ENCODE assay signal across 8 cellular contexts in the genomic region with DNA sequence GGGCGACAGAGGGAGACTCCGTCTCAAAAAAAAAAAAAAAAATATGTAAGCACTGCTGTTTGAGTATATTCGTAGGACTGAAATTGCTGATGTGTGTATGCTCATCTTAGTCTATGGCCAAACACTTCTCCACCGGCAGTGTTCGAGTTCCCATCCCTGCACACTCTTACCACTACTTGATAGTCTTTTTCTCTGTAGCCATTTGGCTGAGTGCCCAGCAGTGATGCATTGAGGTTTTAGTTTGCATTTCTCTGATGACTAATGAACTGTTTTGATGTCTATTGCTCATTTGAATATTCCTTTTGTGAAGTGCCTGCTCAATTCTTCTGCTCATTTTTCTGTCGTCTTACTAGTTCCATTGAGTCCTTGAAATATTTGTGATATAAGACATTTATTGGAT. TPM values are rescaled to one million over a fixed set of nuclear protein-coding genes. Genes with fewer than 3 reads are reported as not detected.
A peak's percentile ranks its signal among the peaks of the same experiment; 100 is the strongest.
DNase-seq lines count a peak whose midpoint lies in the region; ATAC-seq and TF ChIP-seq lines count a peak whose summit lies in the region.

No MANE protein-coding gene starts in this region.

- no peaks in the 10 kb centered on the region for H4K20me1 ChIP-seq in KMS-11 (ENCODE audit: insufficient read depth)

- peak overlapping the region; percentile 83 for H3K27ac Mint-ChIP-seq in stimulated activated naive CD8-positive, alpha-beta T cell treated with anti-CD3 and anti-CD28 coated beads, Interleukin-15, Interleukin-2, amounts not matched to agents 100 ng/mL and 50 ng/mL, for 24 hours

- peaks cover 21% of the 10 kb centered on the region for H3K4me1 ChIP-seq in KMS-11 (ENCODE audit: low read depth, poor library complexity, severe bottlenecking)

- H3K27ac ChIP-seq in KMS-11 = no peak overlapping the region
- H3K27ac ChIP-seq in adipose tissue (ENCODE audit: low read depth, low read length) = peak overlapping the region; percentile 52

- TF ChIP-seq CTCF in KMS-11 (conservative IDR thresholded peaks at IDR 0.05; ENCODE audit: low read depth, low read length) = no peak

- ATAC-seq in GM21515 (IDR thresholded peaks at IDR 0.05; ENCODE audit: unreplicated experiment) = peak; percentile 57

- H3K9ac ChIP-seq in KMS-11 = no peak overlapping the region

- peak overlapping the region; percentile 21; the same call in 1 of the 2 replicates for H3K4me2 ChIP-seq in KMS-11

- H3K27me3 ChIP-seq in KMS-11 (ENCODE audit: insufficient read depth, low read depth) = no peaks in the 10 kb centered on the region

- H2AFZ ChIP-seq in KMS-11 (ENCODE audit: low read depth) = no peak overlapping the region

- peaks cover 66% of the 10 kb centered on the region for H3K4me1 Mint-ChIP-seq in stimulated activated naive CD8-positive, alpha-beta T cell treated with anti-CD3 and anti-CD28 coated beads, Interleukin-15, Interleukin-2, amounts not matched to agents 100 ng/mL and 50 ng/mL, for 24 hours (ENCODE audit: low read depth)

- H3K9me3 Mint-ChIP-seq in stimulated activated naive CD8-positive, alpha-beta T cell treated with anti-CD3 and anti-CD28 coated beads, Interleukin-15, Interleukin-2, amounts not matched to agents 100 ng/mL and 50 ng/mL, for 24 hours = no peaks in the 10 kb centered on the region

- H3K27me3 Mint-ChIP-seq in stimulated activated naive CD8-positive, alpha-beta T cell treated with anti-CD3 and anti-CD28 coated beads, Interleukin-15, Interleukin-2, amounts not matched to agents 100 ng/mL and 50 ng/mL, for 24 hours = no peaks in the 10 kb centered on the region

- H3K36me3 ChIP-seq in KMS-11 (ENCODE audit: insufficient read depth) = no peaks in the 10 kb centered on the region

- H3K36me3 Mint-ChIP-seq in stimulated activated naive CD8-positive, alpha-beta T cell treated with anti-CD3 and anti-CD28 coated beads, Interleukin-15, Interleukin-2, amounts not matched to agents 100 ng/mL and 50 ng/mL, for 24 hours (ENCODE audit: low read depth) = peaks cover 4% of the 10 kb centered on the region

- H3K4me3 Mint-ChIP-seq in stimulated activated naive CD8-positive, alpha-beta T cell treated with anti-CD3 and anti-CD28 coated beads, Interleukin-15, Interleukin-2, amounts not matched to agents 100 ng/mL and 50 ng/mL, for 24 hours = peak overlapping the region; percentile 73

- WGBS in adipose tissue, 3 donors = 50 to 70% (median 57%) methylated on average over 6 of the region's 6 CpGs

- peak; percentile 83 for DNase-seq in DMS79 (lab: John Stamatoyannopoulos, UW)
- DNase-seq in T-helper 1 cell = peak; percentile 43 to 82 (median 67)
- DNase-seq in mucosa of gallbladder (ENCODE audit: low spot score) = peak; percentile 86
- DNase-seq in KG1 (lab: John Stamatoyannopoulos, UW) = no peak

- H3K79me2 ChIP-seq in KMS-11 (ENCODE audit: insufficient read depth, low read depth) = peaks cover 5% of the 10 kb centered on the region; the same call in 1 of the 2 replicates

- H3K4me3 ChIP-seq in KMS-11 (IDR thresholded peaks at IDR 0.05; ENCODE audit: insufficient read depth, low read depth, low read length) = no peak overlapping the region

RNA-seq across cellular contexts. Expression of gene TIRAP, which starts 1.9 kb away (rescaled TPM):
- polyA plus RNA-seq in adipose tissue = 1 to 10 TPM; 5.2 to 6.5 (median 5.9) TPM
- total RNA-seq in mucosa of gallbladder = 20.7 TPM

RNA-seq across cellular contexts. Expression of gene FOXRED1, which starts 15.9 kb away (rescaled TPM):
- polyA plus RNA-seq in adipose tissue = 10 to 100 TPM; 10.4 to 27.7 (median 24.5) TPM
- total RNA-seq in mucosa of gallbladder = 29.3 TPM

RNA-seq across cellular contexts. Expression of gene SRPRA, which starts 16.1 kb away (rescaled TPM):
- 100 to 1,000 TPM in 1 of 3 donors, 10 to 100 TPM in 2; 30.4 to 127 (median 85.5) TPM for polyA plus RNA-seq in adipose tissue
- 138 TPM for total RNA-seq in mucosa of gallbladder

RNA-seq across cellular contexts. Expression of gene DCPS, which starts 19.0 kb away (rescaled TPM):
- 10 to 100 TPM; 13.5 to 17.4 (median 15.8) TPM for polyA plus RNA-seq in adipose tissue
- total RNA-seq in mucosa of gallbladder = 34.6 TPM
